ENCODE assay signal across 8 cellular contexts in genomic region chr14:53151867-53152626, GRCh38. TPM values are rescaled to one million over a fixed set of nuclear protein-coding genes. Genes with fewer than 3 reads are reported as not detected.
DNase-seq lines count a peak whose midpoint lies in the region; ATAC-seq and TF ChIP-seq lines count a peak whose summit lies in the region.

No MANE protein-coding gene starts in this region.

- intact Hi-C loops in activated CD8-positive, alpha-beta T cell treated with anti-CD3 and anti-CD28 coated beads for 36 hours (cut with micrococcal nuclease) = loop anchor here (5.0 kb wide), 1 partner anchor 95 kb away; no protein-coding TSS in a partner anchor

- H3K4me3 Mint-ChIP-seq in activated CD8-positive, alpha-beta T cell treated with anti-CD3 and anti-CD28 coated beads for 36 hours = peak overlapping the region; percentile 100

- H3K9me3 Mint-ChIP-seq in activated CD8-positive, alpha-beta T cell treated with anti-CD3 and anti-CD28 coated beads for 36 hours = peaks cover under 1% of the 10 kb centered on the region

- peaks cover 32% of the 10 kb centered on the region for H3K36me3 Mint-ChIP-seq in activated CD8-positive, alpha-beta T cell treated with anti-CD3 and anti-CD28 coated beads for 36 hours (ENCODE audit: low read depth)

- H3K4me1 Mint-ChIP-seq in activated CD8-positive, alpha-beta T cell treated with anti-CD3 and anti-CD28 coated beads for 36 hours (ENCODE audit: low read depth) = peaks cover 47% of the 10 kb centered on the region

- DNase-seq in NOMO-1 (lab: John Stamatoyannopoulos, UW; ENCODE audit: unreplicated experiment in 2 of 2) (peak; percentile 16 to 27), NOMO-1 treated with dmso at 0.1 percent for 144 hours (lab: John Stamatoyannopoulos, UW; ENCODE audit: unreplicated experiment) (no peak), NCI-H345 (lab: John Stamatoyannopoulos, UW) (peak; percentile 60), medulla oblongata (ENCODE audit: extremely low spot score) (peak; percentile 37)
- DNase-seq in activated CD8-positive, alpha-beta T cell treated with anti-CD3 and anti-CD28 coated beads for 36 hours = peak; percentile 82
- peak; percentile 30 for DNase-seq in effector CD8-positive, alpha-beta T cell (lab: John Stamatoyannopoulos, UW)
- peak; percentile 38 for DNase-seq in stimulated activated CD8-positive, alpha-beta memory T cell treated with anti-CD3 and anti-CD28 coated beads, Interleukin-15, amount 100 ng/mL, for 1 hour (ENCODE audit: low read depth)

- TF ChIP-seq CTCF in activated CD8-positive, alpha-beta T cell treated with anti-CD3 and anti-CD28 coated beads for 36 hours (IDR thresholded peaks at IDR 0.05) = peak; percentile 34

- POLR2A ChIA-PET in activated CD8-positive, alpha-beta T cell treated with anti-CD3 and anti-CD28 coated beads for 36 hours (lab: Charles Lee) = interaction anchor here (0.6 to 6.8 kb wide), 20 partner anchors 9 to 841 kb away, joined by 3 to 72 read pairs (median 4); partner anchors contain the start of genes GPR137C and TXNDC16

- no peaks in the 10 kb centered on the region for H3K27me3 Mint-ChIP-seq in activated CD8-positive, alpha-beta T cell treated with anti-CD3 and anti-CD28 coated beads for 36 hours

- ATAC-seq in HG03039 (IDR thresholded peaks at IDR 0.05; ENCODE audit: unreplicated experiment) = peak; percentile 22
- peak; percentile 37 for ATAC-seq in activated CD8-positive, alpha-beta T cell treated with anti-CD3 and anti-CD28 coated beads for 36 hours

- CTCF ChIA-PET in activated CD8-positive, alpha-beta T cell treated with anti-CD3 and anti-CD28 coated beads for 36 hours (lab: Charles Lee) = interaction anchor here (0.7 to 4.0 kb wide), 15 partner anchors 9 to 155 kb away, joined by 3 to 32 read pairs (median 4); no protein-coding TSS in a partner anchor

- peak overlapping the region; percentile 98 for H3K27ac Mint-ChIP-seq in activated CD8-positive, alpha-beta T cell treated with anti-CD3 and anti-CD28 coated beads for 36 hours

RNA-seq across cellular contexts. Expression of gene DDHD1, which starts 1.1 kb away (rescaled TPM):
- 10 to 100 TPM; 35.5 to 41.5 TPM for total RNA-seq in activated CD8-positive, alpha-beta T cell treated with anti-CD3 and anti-CD28 coated beads for 36 hours
